Comparison of ENCODE assay signal across 14 cellular contexts in genomic region chr12:52003591-52003990, GRCh38.
"Had no signal": no experiment of that assay in that cellular context is flagged by ENCODE, and none has a peak within 500 bp of the region (broad histone marks: within the 10 kb centered on the region; RNA-seq: fewer than 3 reads in every experiment).

No MANE protein-coding gene starts in this region.

- H3K9me3 Mint-ChIP-seq: activated CD4-positive, alpha-beta memory T cell treated with anti-CD3 and anti-CD28 coated beads for 36 hours; activated T-helper 17 cell treated with anti-CD3 and anti-CD28 coated beads, Interleukin-2, amount 50 U/mL, for 72 hours; nephron progenitor cell; stimulated activated memory B cell treated with anti-CD40 and anti-IgM and Interleukin-4, amounts not matched to agents 10 μg/mL and 1 μg/mL and 100 μg/mL, for 72 hours had no signal

- H3K27ac ChIP-seq: epithelial cell of prostate, foreskin keratinocyte, thyroid gland had no signal

- H3K27ac Mint-ChIP-seq: activated CD4-positive, alpha-beta memory T cell treated with anti-CD3 and anti-CD28 coated beads for 36 hours; activated T-helper 17 cell treated with anti-CD3 and anti-CD28 coated beads, Interleukin-2, amount 50 U/mL, for 72 hours; nephron progenitor cell; stimulated activated memory B cell treated with anti-CD40 and anti-IgM and Interleukin-4, amounts not matched to agents 10 μg/mL and 1 μg/mL and 100 μg/mL, for 72 hours had no signal

- H3K36me3 ChIP-seq: thyroid gland had no signal

- H3K4me3 ChIP-seq: dorsolateral prefrontal cortex, lung, spleen, thyroid gland had no signal

- H3K27me3 ChIP-seq: thyroid gland had no signal

- H3K27me3 Mint-ChIP-seq: activated T-helper 17 cell treated with anti-CD3 and anti-CD28 coated beads, Interleukin-2, amount 50 U/mL, for 72 hours; stimulated activated memory B cell treated with anti-CD40 and anti-IgM and Interleukin-4, amounts not matched to agents 10 μg/mL and 1 μg/mL and 100 μg/mL, for 72 hours had no signal

- H3K4me1 ChIP-seq: foreskin keratinocyte had no signal

- ATAC-seq: activated T-helper 17 cell treated with anti-CD3 and anti-CD28 coated beads, Interleukin-2, amount 50 U/mL, for 72 hours; stimulated activated memory B cell treated with anti-CD40 and anti-IgM and Interleukin-4, amounts not matched to agents 10 μg/mL and 1 μg/mL and 100 μg/mL, for 72 hours had no signal

- H3K4me3 Mint-ChIP-seq: activated CD4-positive, alpha-beta memory T cell treated with anti-CD3 and anti-CD28 coated beads for 36 hours; activated T-helper 17 cell treated with anti-CD3 and anti-CD28 coated beads, Interleukin-2, amount 50 U/mL, for 72 hours; nephron progenitor cell; stimulated activated memory B cell treated with anti-CD40 and anti-IgM and Interleukin-4, amounts not matched to agents 10 μg/mL and 1 μg/mL and 100 μg/mL, for 72 hours had no signal

- H3K9me3 ChIP-seq: spleen, thyroid gland had no signal

- H3K36me3 Mint-ChIP-seq: activated CD4-positive, alpha-beta memory T cell treated with anti-CD3 and anti-CD28 coated beads for 36 hours had no signal

- DNase-seq: activated naive CD4-positive, alpha-beta T cell; activated T-cell treated with anti-CD3 and anti-CD28 coated beads for 4 hours; central memory CD4-positive, alpha-beta T cell; spleen; stimulated activated CD4-positive, alpha-beta T cell treated with anti-CD3 and anti-CD28 coated beads, Interleukin-4, amount 100 ng/mL, for 4 hours had no signal
